15 cellular contexts compared by ENCODE assay signal in the genomic region with DNA sequence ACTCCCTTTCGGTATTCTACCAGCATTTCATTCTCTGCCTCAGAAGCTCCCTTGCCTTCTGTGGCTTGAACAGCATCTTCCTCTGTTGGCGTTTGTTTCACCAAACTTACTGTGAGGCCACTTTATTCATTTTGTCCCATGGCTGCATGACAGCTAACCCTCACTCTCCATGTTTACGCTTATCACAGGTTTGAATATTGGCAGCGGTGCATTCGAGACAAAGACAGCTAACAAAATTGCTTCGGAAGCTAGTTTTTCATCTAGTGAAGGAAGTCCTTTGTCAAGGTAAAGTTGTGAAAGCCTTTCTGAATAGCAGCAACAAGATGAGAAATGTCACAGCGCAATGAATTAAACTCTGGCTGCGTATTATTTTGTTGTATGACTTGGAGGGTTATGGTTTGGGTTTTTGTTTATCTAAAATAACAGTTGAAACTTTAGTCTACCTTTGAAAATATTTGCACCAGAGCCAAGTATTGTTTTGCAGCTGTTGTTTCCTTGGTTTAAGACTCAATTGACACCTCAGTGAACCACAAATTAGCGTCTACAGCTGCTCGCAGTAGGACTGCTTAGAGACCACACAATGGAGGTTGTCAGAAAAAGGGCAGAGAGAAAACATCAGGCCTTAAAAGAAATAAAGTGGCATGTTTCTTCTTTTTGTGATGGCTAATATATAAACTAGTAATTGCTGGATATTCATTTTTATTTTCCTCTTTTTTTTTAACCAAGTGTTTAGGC.
"Had no signal": no experiment of that assay in that cellular context is flagged by ENCODE, and none has a peak within 500 bp of the region (broad histone marks: within the 10 kb centered on the region; RNA-seq: fewer than 3 reads in every experiment).

No MANE protein-coding gene starts in this region.

- H3K27me3 ChIP-seq: adrenal gland, esophagus muscularis mucosa, upper lobe of right lung had no signal

- H3K9me3 Mint-ChIP-seq: activated CD4-positive, alpha-beta T cell treated with anti-CD3 and anti-CD28 coated beads, Interleukin-2, amount 10 ng/mL, durations not matched to agents 24 days and 14 days; immature natural killer cell; naive thymus-derived CD8-positive, alpha-beta T cell; stimulated activated effector memory CD8-positive, alpha-beta T cell treated with anti-CD3 and anti-CD28 coated beads, Interleukin-12 subunit alpha, Interleukin-12 subunit beta, amount 100 ng/mL, for 72 hours; WTC11 had no signal

- H3K4me2 ChIP-seq: smooth muscle cell had no signal

- DNase-seq: activated CD4-positive, alpha-beta T cell treated with anti-CD3 and anti-CD28 coated beads, Interleukin-2, amount 10 ng/mL, durations not matched to agents 24 days and 14 days; activated naive CD4-positive, alpha-beta T cell treated with anti-CD3 and anti-CD28 coated beads, Interleukin-2, amount 50 U/mL, for 16 hours; adrenal gland; immature natural killer cell; left colon; naive thymus-derived CD8-positive, alpha-beta T cell; right cardiac atrium; T-helper 17 cell; upper lobe of right lung had no signal

- H3K27me3 Mint-ChIP-seq: activated CD4-positive, alpha-beta T cell treated with anti-CD3 and anti-CD28 coated beads, Interleukin-2, amount 10 ng/mL, durations not matched to agents 24 days and 14 days; naive thymus-derived CD8-positive, alpha-beta T cell; progenitor cell of endocrine pancreas; T-helper 17 cell had no signal

- H3K9me3 ChIP-seq: adrenal gland, esophagus muscularis mucosa, upper lobe of right lung had no signal

- H3K27ac ChIP-seq: adrenal gland, esophagus muscularis mucosa, upper lobe of right lung had no signal

- H3K4me3 ChIP-seq: adrenal gland, esophagus muscularis mucosa, lung, smooth muscle cell, upper lobe of right lung had no signal

- H3K27ac Mint-ChIP-seq: activated CD4-positive, alpha-beta T cell treated with anti-CD3 and anti-CD28 coated beads, Interleukin-2, amount 10 ng/mL, durations not matched to agents 24 days and 14 days; immature natural killer cell; progenitor cell of endocrine pancreas; stimulated activated effector memory CD8-positive, alpha-beta T cell treated with anti-CD3 and anti-CD28 coated beads, Interleukin-12 subunit alpha, Interleukin-12 subunit beta, amount 100 ng/mL, for 72 hours; T-helper 17 cell; WTC11 had no signal

- ATAC-seq: left colon; naive thymus-derived CD8-positive, alpha-beta T cell; right cardiac atrium; stimulated activated effector memory CD8-positive, alpha-beta T cell treated with anti-CD3 and anti-CD28 coated beads, Interleukin-12 subunit alpha, Interleukin-12 subunit beta, amount 100 ng/mL, for 72 hours; T-helper 17 cell; upper lobe of right lung; WTC11 had no signal

- H3K4me3 Mint-ChIP-seq: activated CD4-positive, alpha-beta T cell treated with anti-CD3 and anti-CD28 coated beads, Interleukin-2, amount 10 ng/mL, durations not matched to agents 24 days and 14 days; immature natural killer cell; stimulated activated effector memory CD8-positive, alpha-beta T cell treated with anti-CD3 and anti-CD28 coated beads, Interleukin-12 subunit alpha, Interleukin-12 subunit beta, amount 100 ng/mL, for 72 hours; T-helper 17 cell; WTC11 had no signal
